Comparison of ENCODE assay signal across 13 cellular contexts in genomic region chr2:120240901-120241429, GRCh38.
"Had no signal": no experiment of that assay in that cellular context is flagged by ENCODE, and none has a peak within 500 bp of the region (broad histone marks: within the 10 kb centered on the region; RNA-seq: fewer than 3 reads in every experiment).

No MANE protein-coding gene starts in this region.

- ATAC-seq: effector memory CD8-positive, alpha-beta T cell; sciatic nerve; stimulated activated naive B cell treated with anti-CD40 and anti-IgM and Interleukin-4, amounts not matched to agents 10 μg/mL and 1 μg/mL and 100 μg/mL, for 72 hours; T-cell had no signal

- DNase-seq: activated CD4-positive, alpha-beta T cell treated with anti-CD3 and anti-CD28 coated beads, Interleukin-2, amount 50 U/mL, for 1 hour; activated CD4-positive, CD25-positive, alpha-beta regulatory T cell; activated gamma-delta T cell; amniotic stem cell; effector memory CD8-positive, alpha-beta T cell; hypothalamus; islet precursor cell; mammary epithelial cell; midbrain; stimulated activated CD4-positive, alpha-beta T cell treated with anti-CD3 and anti-CD28 coated beads, Interleukin-4, amount 100 ng/mL, for 4 hours; stimulated activated naive B cell treated with anti-CD40 and anti-IgM and Interleukin-4, amounts not matched to agents 10 μg/mL and 1 μg/mL and 100 μg/mL, for 72 hours; T-cell had no signal
